Comparison of ENCODE assay signal across 20 cellular contexts in genomic region chr7:2118056-2118455, GRCh38.
DNase-seq lines count a peak whose midpoint lies in the region; ATAC-seq, FAIRE-seq and TF ChIP-seq lines count a peak whose summit lies in the region.
"Had no signal": no experiment of that assay in that cellular context is flagged by ENCODE, and none has a peak within 500 bp of the region (broad histone marks: within the 10 kb centered on the region; RNA-seq: fewer than 3 reads in every experiment).

No MANE protein-coding gene starts in this region.

- no peak overlapping the region for H3K18ac ChIP-seq in mesendoderm (ENCODE audit: low read length)

- DNase-seq in CD8-positive, alpha-beta T cell, result no peak
- DNase-seq in endodermal cell, result no peak
- DNase-seq in stimulated activated effector memory CD8-positive, alpha-beta T cell treated with anti-CD3 and anti-CD28 coated beads, Interleukin-12 subunit alpha, Interleukin-12 subunit beta, amount 100 ng/mL, for 72 hours (ENCODE audit: low spot score in 2 of 2), result no peak
- DNase-seq in GM12892 (ENCODE audit: insufficient read length), result no peak
- no peak for DNase-seq in mesendoderm
- DNase-seq: ACHN, AML-193, Calu3, EL, HCEC 1CT, MV-4-11, NCI-H1694 treated with DMSO at 0.1 percent for 48 hours, NCI-H774, PC-3, RPMI8226 had no signal

- ATAC-seq in CD8-positive, alpha-beta T cell, result no peak
- ATAC-seq in stimulated activated effector memory CD8-positive, alpha-beta T cell treated with anti-CD3 and anti-CD28 coated beads, Interleukin-12 subunit alpha, Interleukin-12 subunit beta, amount 100 ng/mL, for 72 hours, result no peak
- no peak for ATAC-seq in HG03139 (IDR thresholded peaks at IDR 0.05; ENCODE audit: unreplicated experiment)
- ATAC-seq: GM12878, K562, PC-3 had no signal

- no peak overlapping the region for H3K9ac ChIP-seq in endodermal cell (ENCODE audit: extremely low read depth, low read length, poor library complexity, severe bottlenecking)
- H3K9ac ChIP-seq in mesendoderm (ENCODE audit: low read length), result no peak overlapping the region

- TF ChIP-seq CTCF in CD8-positive, alpha-beta T cell (IDR thresholded peaks at IDR 0.05), result no peak
- TF ChIP-seq CTCF in HEK293 (tag by site-specific recombination; IDR thresholded peaks at IDR 0.05) (no peak), endodermal cell (conservative IDR thresholded peaks at IDR 0.05) (no peak)

- no peaks in the 10 kb centered on the region for H3K9me3 ChIP-seq in CD8-positive, alpha-beta T cell (ENCODE audit: low read length)
- H3K9me3 ChIP-seq in HEK293 (ENCODE audit: control insufficient read depth, insufficient read depth, low read depth, low read length), result no peaks in the 10 kb centered on the region
- H3K9me3 ChIP-seq in endodermal cell (ENCODE audit: control insufficient read depth, low read length), result no peaks in the 10 kb centered on the region

- H2BK120ac ChIP-seq in mesendoderm (ENCODE audit: low read depth, low read length), result no peak overlapping the region

- H3K27ac ChIP-seq in CD8-positive, alpha-beta T cell (ENCODE audit: low read depth, low read length), result no peak overlapping the region
- no peak overlapping the region for H3K27ac ChIP-seq in HEK293 (ENCODE audit: extremely low read depth, low read depth, low read length)
- no peak overlapping the region for H3K27ac ChIP-seq in endodermal cell (ENCODE audit: low read depth, low read length)
- H3K27ac ChIP-seq in mesendoderm (ENCODE audit: low read depth, low read length), result no peak overlapping the region

- no peak overlapping the region for H2AK5ac ChIP-seq in mesendoderm (ENCODE audit: low read length)

- no peaks in the 10 kb centered on the region for H3K79me1 ChIP-seq in mesendoderm (ENCODE audit: low read length)

- H3K27ac Mint-ChIP-seq in CD8-positive, alpha-beta T cell, result peak overlapping the region; percentile 19
- H3K27ac Mint-ChIP-seq in endodermal cell, result peak overlapping the region; percentile 75
- peak overlapping the region; percentile 58 for H3K27ac Mint-ChIP-seq in stimulated activated effector memory CD8-positive, alpha-beta T cell treated with anti-CD3 and anti-CD28 coated beads, Interleukin-12 subunit alpha, Interleukin-12 subunit beta, amount 100 ng/mL, for 72 hours

- no peak overlapping the region for H4K5ac ChIP-seq in mesendoderm (ENCODE audit: low read length)

- no peak overlapping the region for H2BK5ac ChIP-seq in mesendoderm (ENCODE audit: low read length)

- no peak for TF ChIP-seq POLR2A in GM12892 (IDR thresholded peaks at IDR 0.05; ENCODE audit: low read depth, low read length)

- no peak overlapping the region for H3K4me3 Mint-ChIP-seq in CD8-positive, alpha-beta T cell
- no peak overlapping the region for H3K4me3 Mint-ChIP-seq in endodermal cell
- no peak overlapping the region for H3K4me3 Mint-ChIP-seq in stimulated activated effector memory CD8-positive, alpha-beta T cell treated with anti-CD3 and anti-CD28 coated beads, Interleukin-12 subunit alpha, Interleukin-12 subunit beta, amount 100 ng/mL, for 72 hours

- no peak overlapping the region for H4K8ac ChIP-seq in mesendoderm (ENCODE audit: low read depth, low read length)

- POLR2A ChIA-PET in CD8-positive, alpha-beta T cell (lab: Charles Lee), result no interaction called here
- POLR2A ChIA-PET in HEK293 (lab: Yijun Ruan, JAX), result no interaction called here

- intact Hi-C loops in CD8-positive, alpha-beta T cell (cut with DNase I, micrococcal nuclease), result no loop called here

- no peaks in the 10 kb centered on the region for H3K27me3 ChIP-seq in CD8-positive, alpha-beta T cell (ENCODE audit: insufficient read depth, low read length)
- H3K27me3 ChIP-seq in endodermal cell (ENCODE audit: control insufficient read depth, insufficient read depth, low read length, poor library complexity, severe bottlenecking) (no peaks in the 10 kb centered on the region), mesendoderm (ENCODE audit: insufficient read depth, low read length, poor library complexity) (no peaks in the 10 kb centered on the region)

- H2BK15ac ChIP-seq in mesendoderm (replicated peaks; ENCODE audit: low read depth), result no peak overlapping the region

- no peaks in the 10 kb centered on the region for H3K27me3 Mint-ChIP-seq in CD8-positive, alpha-beta T cell (ENCODE audit: low read depth)
- H3K27me3 Mint-ChIP-seq in endodermal cell (ENCODE audit: insufficient read depth), result no peaks in the 10 kb centered on the region

- 89 to 93% methylated on average over 6 to 11 of the region's 11 CpGs for WGBS in endodermal cell (ENCODE audit: insufficient coverage in 1 of 2, insufficient read length in 1 of 2), 2 experiments
- no CpG with 5 or more reads among the region's 11 CpGs for WGBS in mesendoderm (ENCODE audit: extremely low coverage, insufficient coverage, low lambda C conversion rate)

- CTCF ChIA-PET in CD8-positive, alpha-beta T cell (lab: Charles Lee), result interaction anchor here (1.5 to 2.5 kb wide), 3 partner anchors 12 to 18 kb away, joined by 3 to 18 read pairs (median 7); no protein-coding TSS in a partner anchor
- CTCF ChIA-PET in HEK293 (lab: Yijun Ruan, JAX), result no interaction called here

- no peak overlapping the region for H3K4me2 ChIP-seq in mesendoderm (ENCODE audit: low read length)

- no peaks in the 10 kb centered on the region for H3K79me2 ChIP-seq in mesendoderm (ENCODE audit: control insufficient read depth, insufficient read depth, low read length)

- H3K4me1 ChIP-seq in CD8-positive, alpha-beta T cell (ENCODE audit: insufficient read depth, low read length), result peaks cover 34% of the 10 kb centered on the region
- no peaks in the 10 kb centered on the region for H3K4me1 ChIP-seq in HEK293 (ENCODE audit: control insufficient read depth, insufficient read depth, low read length)
- H3K4me1 ChIP-seq in endodermal cell (ENCODE audit: control insufficient read depth, insufficient read depth, low read length), result no peaks in the 10 kb centered on the region
- no peaks in the 10 kb centered on the region for H3K4me1 ChIP-seq in mesendoderm (ENCODE audit: control insufficient read depth, low read depth, low read length)

- H3K4me3 ChIP-seq in CD8-positive, alpha-beta T cell (ENCODE audit: low read depth, low read length), result no peak overlapping the region
- no peak overlapping the region for H3K4me3 ChIP-seq in HEK293 (ENCODE audit: low read depth, low read length)
- H3K4me3 ChIP-seq in endodermal cell (ENCODE audit: low read length), result no peak overlapping the region
- no peak overlapping the region for H3K4me3 ChIP-seq in mesendoderm (ENCODE audit: low read length)
- H3K4me3 ChIP-seq: GM12878, K562 had no signal

- no peak overlapping the region for H3K23ac ChIP-seq in mesendoderm (ENCODE audit: low read length)

- no peaks in the 10 kb centered on the region for H3K36me3 Mint-ChIP-seq in CD8-positive, alpha-beta T cell
- peaks cover 19% of the 10 kb centered on the region for H3K36me3 Mint-ChIP-seq in endodermal cell (ENCODE audit: low read depth)
- peaks cover 2% of the 10 kb centered on the region for H3K36me3 Mint-ChIP-seq in stimulated activated effector memory CD8-positive, alpha-beta T cell treated with anti-CD3 and anti-CD28 coated beads, Interleukin-12 subunit alpha, Interleukin-12 subunit beta, amount 100 ng/mL, for 72 hours

- H3K56ac ChIP-seq in mesendoderm (ENCODE audit: low read length), result no peak overlapping the region

- H3K4me1 Mint-ChIP-seq in CD8-positive, alpha-beta T cell (ENCODE audit: low read depth), result peaks cover 56% of the 10 kb centered on the region
- H3K4me1 Mint-ChIP-seq in endodermal cell, result no peaks in the 10 kb centered on the region
- H3K4me1 Mint-ChIP-seq in stimulated activated effector memory CD8-positive, alpha-beta T cell treated with anti-CD3 and anti-CD28 coated beads, Interleukin-12 subunit alpha, Interleukin-12 subunit beta, amount 100 ng/mL, for 72 hours, result peaks cover 52% of the 10 kb centered on the region

- no peaks in the 10 kb centered on the region for H3K9me3 Mint-ChIP-seq in CD8-positive, alpha-beta T cell
- no peaks in the 10 kb centered on the region for H3K9me3 Mint-ChIP-seq in endodermal cell
- no peaks in the 10 kb centered on the region for H3K9me3 Mint-ChIP-seq in stimulated activated effector memory CD8-positive, alpha-beta T cell treated with anti-CD3 and anti-CD28 coated beads, Interleukin-12 subunit alpha, Interleukin-12 subunit beta, amount 100 ng/mL, for 72 hours

- H3K36me3 ChIP-seq in CD8-positive, alpha-beta T cell (ENCODE audit: insufficient read depth, low read length), result no peaks in the 10 kb centered on the region
- H3K36me3 ChIP-seq in HEK293 (ENCODE audit: control insufficient read depth in 2 of 2, insufficient read depth in 1 of 2, low read length in 2 of 2) (peaks cover 0 to 12% of the 10 kb centered on the region in 2 experiments; a peak in 1 of 3 replicates), endodermal cell (ENCODE audit: control insufficient read depth, insufficient read depth, low read length) (peaks cover 13% of the 10 kb centered on the region), mesendoderm (ENCODE audit: control insufficient read depth, insufficient read depth, low read length) (no peaks in the 10 kb centered on the region)

- FAIRE-seq in GM12892 (lab: Jason Lieb, UNC), result no peak
- FAIRE-seq: GM12878, GM19239, K562 had no signal

- H3K4ac ChIP-seq in mesendoderm (ENCODE audit: low read depth, low read length), result no peak overlapping the region

TF ChIP-seq in HEK293, 187 proteins besides CTCF, POLR2A, EP300 and RAD21:
- TF ChIP-seq ZNF311 (tag by site-specific recombination; IDR thresholded peaks at IDR 0.05; ENCODE audit: borderline replicate concordance), result no peak
- peak; percentile 15; the same call in 1 of the 2 replicates for TF ChIP-seq ZIC2 (tag by site-specific recombination; IDR thresholded peaks at IDR 0.05)

Comparison
In these comparisons a context has a peak if more than half of its experiments do, and no peak if none do; other contexts are left out.
1. H3K27ac Mint-ChIP-seq: peak in every context shown above with its lines; median percentile 75 in endodermal cell; 58 in stimulated activated effector memory CD8-positive, alpha-beta T cell treated with anti-CD3 and anti-CD28 coated beads, Interleukin-12 subunit alpha, Interleukin-12 subunit beta, amount 100 ng/mL, for 72 hours; 19 in CD8-positive, alpha-beta T cell.